In the genomic region with DNA sequence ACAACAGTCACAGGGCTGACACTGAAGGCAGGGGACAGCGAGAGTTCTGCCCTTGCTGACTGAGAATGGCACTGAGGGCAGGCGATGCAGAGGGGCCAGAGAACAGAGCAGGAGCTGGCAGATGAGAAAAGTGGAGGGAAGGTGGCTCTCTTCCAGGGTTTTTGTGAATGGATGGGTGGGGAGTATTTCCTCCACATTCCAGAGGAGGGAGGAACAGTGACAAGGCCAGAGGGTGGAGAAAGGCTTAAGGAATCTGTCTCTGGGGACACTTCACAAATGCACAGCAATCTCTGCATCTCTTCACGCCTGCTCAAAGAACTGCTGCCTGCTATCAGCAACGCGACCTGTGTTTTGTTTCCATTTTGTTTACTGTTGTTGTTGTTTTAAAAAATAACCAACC, we compare ENCODE assay signal across 13 cellular contexts.
DNase-seq lines count a peak whose midpoint lies in the region; FAIRE-seq and TF ChIP-seq lines count a peak whose summit lies in the region.
"Had no signal": no experiment of that assay in that cellular context is flagged by ENCODE, and none has a peak within 500 bp of the region (broad histone marks: within the 10 kb centered on the region; RNA-seq: fewer than 3 reads in every experiment).

No MANE protein-coding gene starts in this region.

- POLR2A ChIA-PET in A673 (lab: Charles Lee; ENCODE audit: low non-redundant PET), result no interaction called here

- no peaks in the 10 kb centered on the region for H3K4me1 Mint-ChIP-seq in Calu3 (ENCODE audit: low read depth, unreplicated experiment)

- intact Hi-C loops in A673 (cut with micrococcal nuclease; ENCODE audit: unreplicated experiment) (no loop called here), Calu3 (cut with micrococcal nuclease; ENCODE audit: unreplicated experiment) (no loop called here)

- peaks cover 3% of the 10 kb centered on the region for H3K9me3 Mint-ChIP-seq in Calu3 (ENCODE audit: low read depth, unreplicated experiment)
- H3K9me3 Mint-ChIP-seq: activated naive CD4-positive, alpha-beta T cell treated with anti-CD3 and anti-CD28 coated beads, Interleukin-2, amount 50 U/mL, for 72 hours had no signal

- TF ChIP-seq CTCF in A673 (conservative IDR thresholded peaks at IDR 0.05; ENCODE audit: low read depth, low read length) (no peak), D721Med (IDR thresholded peaks at IDR 0.05; ENCODE audit: insufficient read depth, missing control alignments) (no peak), Calu3 (IDR thresholded peaks at IDR 0.05; ENCODE audit: unreplicated experiment) (no peak)

- no peak overlapping the region for H3K27ac Mint-ChIP-seq in Calu3 (ENCODE audit: unreplicated experiment)
- H3K27ac Mint-ChIP-seq: activated naive CD4-positive, alpha-beta T cell treated with anti-CD3 and anti-CD28 coated beads, Interleukin-2, amount 50 U/mL, for 72 hours had no signal

- no peak overlapping the region for H2AFZ ChIP-seq in Karpas-422 (ENCODE audit: low read length)

- peak overlapping the region; percentile 14 for H3K4me3 ChIP-seq in A673 (ENCODE audit: low read depth, low read length, poor library complexity, severe bottlenecking)
- no peak overlapping the region for H3K4me3 ChIP-seq in Karpas-422 (ENCODE audit: low read length)

- no peak overlapping the region for H3K4me2 ChIP-seq in Karpas-422 (ENCODE audit: low read depth, low read length, poor library complexity, severe bottlenecking)

- H3K4me1 ChIP-seq in A673 (ENCODE audit: insufficient read depth, low read length, poor library complexity, severe bottlenecking), result peaks cover 53% of the 10 kb centered on the region
- H3K4me1 ChIP-seq in Karpas-422 (ENCODE audit: low read length), result no peaks in the 10 kb centered on the region

- no peaks in the 10 kb centered on the region for H3K27me3 ChIP-seq in A673 (replicated peaks; ENCODE audit: insufficient read depth, low read depth, low read length, poor library complexity)
- H3K27me3 ChIP-seq in Karpas-422 (ENCODE audit: low read length), result no peaks in the 10 kb centered on the region

- FAIRE-seq in D721Med (lab: Jason Lieb, UNC), result no peak
- FAIRE-seq: endothelial cell of umbilical vein had no signal

- DNase-seq in A673 (ENCODE audit: low spot score) (peak; percentile 98), HT-29 (ENCODE audit: low spot score) (peak; percentile 85), ecto neural progenitor cell (ENCODE audit: low spot score) (peak; percentile 59), left kidney (ENCODE audit: low read depth, low spot score) (peak; percentile 77), NCI-H69 (lab: John Stamatoyannopoulos, UW) (no peak), D721Med (ENCODE audit: insufficient read length, low spot score) (no peak), Karpas-422 (no peak), Calu3 (no peak)
- DNase-seq: AML-193, NCI-H1092 had no signal

- no peaks in the 10 kb centered on the region for H3K36me3 Mint-ChIP-seq in Calu3 (ENCODE audit: insufficient read depth, unreplicated experiment)
- H3K36me3 Mint-ChIP-seq: activated naive CD4-positive, alpha-beta T cell treated with anti-CD3 and anti-CD28 coated beads, Interleukin-2, amount 50 U/mL, for 72 hours had no signal

- no peaks in the 10 kb centered on the region for H3K9me3 ChIP-seq in A673 (ENCODE audit: low read depth, low read length, poor library complexity, severe bottlenecking)
- H3K9me3 ChIP-seq in Karpas-422 (ENCODE audit: low read length), result no peaks in the 10 kb centered on the region

- no peaks in the 10 kb centered on the region for H3K36me3 ChIP-seq in A673 (ENCODE audit: insufficient read depth, low read length, poor library complexity, severe bottlenecking)
- no peaks in the 10 kb centered on the region for H3K36me3 ChIP-seq in Karpas-422 (ENCODE audit: insufficient read depth, low read length)

- H3K27ac ChIP-seq in A673 (ENCODE audit: low read depth, low read length, poor library complexity, severe bottlenecking) (peak overlapping the region; percentile 79), Karpas-422 (ENCODE audit: low read length) (no peak overlapping the region)
- H3K27ac ChIP-seq: VCaP had no signal

- H3K9me2 ChIP-seq in Karpas-422 (replicated peaks; ENCODE audit: insufficient read depth, low read length), result no peaks in the 10 kb centered on the region

- H3K27me3 Mint-ChIP-seq in Calu3 (ENCODE audit: unreplicated experiment), result peaks cover 47% of the 10 kb centered on the region

- no peak overlapping the region for H3K4me3 Mint-ChIP-seq in Calu3 (ENCODE audit: low read depth, unreplicated experiment)

- H3K79me2 ChIP-seq in Karpas-422 (ENCODE audit: low read length), result no peaks in the 10 kb centered on the region

- BruUV-seq in A673 (replicated peaks; lab: Mats Ljungman, UMichigan) (no TSS peak), Calu3 (replicated peaks; lab: Mats Ljungman, UMichigan) (no TSS peak)

- CTCF ChIA-PET in A673 (lab: Charles Lee) (no interaction called here), Calu3 (lab: Charles Lee) (no interaction called here)

- H4K20me1 ChIP-seq in Karpas-422 (ENCODE audit: insufficient read depth, low read depth, low read length), result no peaks in the 10 kb centered on the region

- H3K9ac ChIP-seq in Karpas-422 (ENCODE audit: low read length), result no peak overlapping the region

Comparison
In these comparisons a context has a peak if more than half of its experiments do, and no peak if none do; other contexts are left out.
1. DNase-seq: peak in A673 (single experiment), HT-29 (single experiment), ecto neural progenitor cell (single experiment) and left kidney (single experiment); none in NCI-H69 (single experiment), D721Med (single experiment), Karpas-422 (single experiment) and Calu3 (single experiment).